1 cellular context compared by ENCODE assay signal in genomic region chr22:22408731-22409696, GRCh38.
A peak's percentile ranks its signal among the peaks of the same experiment; 100 is the strongest.
TF ChIP-seq lines count a peak whose summit lies in the region.

No MANE protein-coding gene starts in this region.

TF ChIP-seq in K562, 482 proteins besides CTCF, POLR2A, EP300 and RAD21 (continued from another document and continues in another):
- TF ChIP-seq TAF9B (IDR thresholded peaks at IDR 0.05; ENCODE audit: partially characterized antibody) (no peak), ETV5 (CRISPR knock-in tag; IDR thresholded peaks at IDR 0.05; ENCODE audit: low read depth) (no peak), ZBTB8A (IDR thresholded peaks at IDR 0.05; ENCODE audit: partially characterized antibody) (no peak), ZNF436 (CRISPR knock-in tag; IDR thresholded peaks at IDR 0.05) (no peak), ERF (CRISPR knock-in tag; IDR thresholded peaks at IDR 0.05) (no peak), MECOM (CRISPR knock-in tag; IDR thresholded peaks at IDR 0.05) (no peak), STAT6 (CRISPR knock-in tag; IDR thresholded peaks at IDR 0.05) (peak; percentile 93; the same call in 1 of the 2 replicates), SPI1 (IDR thresholded peaks at IDR 0.05; ENCODE audit: borderline replicate concordance, low read depth, low read length) (no peak), NKRF (IDR thresholded peaks at IDR 0.05; ENCODE audit: borderline replicate concordance) (no peak), CBX1 (IDR thresholded peaks at IDR 0.05; ENCODE audit: low read depth) (no peak), CXXC5 (CRISPR knock-in tag; IDR thresholded peaks at IDR 0.05) (no peak), TGIF2 (CRISPR knock-in tag; IDR thresholded peaks at IDR 0.05) (no peak), KDM2B (CRISPR knock-in tag; IDR thresholded peaks at IDR 0.05) (0 out of 2 replicates have a peak, but pooled peaks have one; percentile 56), IRF2 (CRISPR knock-in tag; IDR thresholded peaks at IDR 0.05) (no peak; the same call in 1 of the 2 replicates), CBFB (CRISPR knock-in tag; IDR thresholded peaks at IDR 0.05) (0 out of 2 replicates have a peak, but pooled peaks have one; percentile 12), MCM2 (IDR thresholded peaks at IDR 0.05; ENCODE audit: low read depth) (no peak; the same call in 1 of the 2 replicates), ZNF695 (CRISPR knock-in tag; IDR thresholded peaks at IDR 0.05) (no peak), ZNF609 (CRISPR knock-in tag; IDR thresholded peaks at IDR 0.05; ENCODE audit: borderline replicate concordance) (no peak), ZNF830 (CRISPR knock-in tag; IDR thresholded peaks at IDR 0.05) (peak; percentile 72), MEIS2 (IDR thresholded peaks at IDR 0.05; ENCODE audit: partially characterized antibody) (no peak), ZNF41 (CRISPR knock-in tag; conservative IDR thresholded peaks at IDR 0.05) (no peak), PHF8 (IDR thresholded peaks at IDR 0.05; ENCODE audit: borderline replicate concordance, low read length) (no peak; the same call in 1 of the 2 replicates), ZNF165 (CRISPR knock-in tag; IDR thresholded peaks at IDR 0.05; ENCODE audit: borderline replicate concordance) (peak; percentile 60; the same call in 1 of the 2 replicates), BCLAF1 (IDR thresholded peaks at IDR 0.05; ENCODE audit: borderline replicate concordance in 1 of 2, control insufficient read depth in 1 of 2, low read depth in 2 of 2, low read length in 1 of 2) (no peak), ZNF121 (CRISPR knock-in tag; conservative IDR thresholded peaks at IDR 0.05) (no peak)
- TF ChIP-seq, protein P1, sequence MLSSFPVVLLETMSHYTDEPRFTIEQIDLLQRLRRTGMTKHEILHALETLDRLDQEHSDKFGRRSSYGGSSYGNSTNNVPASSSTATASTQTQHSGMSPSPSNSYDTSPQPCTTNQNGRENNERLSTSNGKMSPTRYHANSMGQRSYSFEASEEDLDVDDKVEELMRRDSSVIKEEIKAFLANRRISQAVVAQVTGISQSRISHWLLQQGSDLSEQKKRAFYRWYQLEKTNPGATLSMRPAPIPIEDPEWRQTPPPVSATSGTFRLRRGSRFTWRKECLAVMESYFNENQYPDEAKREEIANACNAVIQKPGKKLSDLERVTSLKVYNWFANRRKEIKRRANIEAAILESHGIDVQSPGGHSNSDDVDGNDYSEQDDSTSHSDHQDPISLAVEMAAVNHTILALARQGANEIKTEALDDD (IDR thresholded peaks at IDR 0.05): no peak
- TF ChIP-seq, protein P2, sequence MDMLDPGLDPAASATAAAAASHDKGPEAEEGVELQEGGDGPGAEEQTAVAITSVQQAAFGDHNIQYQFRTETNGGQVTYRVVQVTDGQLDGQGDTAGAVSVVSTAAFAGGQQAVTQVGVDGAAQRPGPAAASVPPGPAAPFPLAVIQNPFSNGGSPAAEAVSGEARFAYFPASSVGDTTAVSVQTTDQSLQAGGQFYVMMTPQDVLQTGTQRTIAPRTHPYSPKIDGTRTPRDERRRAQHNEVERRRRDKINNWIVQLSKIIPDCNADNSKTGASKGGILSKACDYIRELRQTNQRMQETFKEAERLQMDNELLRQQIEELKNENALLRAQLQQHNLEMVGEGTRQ (CRISPR knock-in tag; IDR thresholded peaks at IDR 0.05): no peak
- TF ChIP-seq, protein P3, sequence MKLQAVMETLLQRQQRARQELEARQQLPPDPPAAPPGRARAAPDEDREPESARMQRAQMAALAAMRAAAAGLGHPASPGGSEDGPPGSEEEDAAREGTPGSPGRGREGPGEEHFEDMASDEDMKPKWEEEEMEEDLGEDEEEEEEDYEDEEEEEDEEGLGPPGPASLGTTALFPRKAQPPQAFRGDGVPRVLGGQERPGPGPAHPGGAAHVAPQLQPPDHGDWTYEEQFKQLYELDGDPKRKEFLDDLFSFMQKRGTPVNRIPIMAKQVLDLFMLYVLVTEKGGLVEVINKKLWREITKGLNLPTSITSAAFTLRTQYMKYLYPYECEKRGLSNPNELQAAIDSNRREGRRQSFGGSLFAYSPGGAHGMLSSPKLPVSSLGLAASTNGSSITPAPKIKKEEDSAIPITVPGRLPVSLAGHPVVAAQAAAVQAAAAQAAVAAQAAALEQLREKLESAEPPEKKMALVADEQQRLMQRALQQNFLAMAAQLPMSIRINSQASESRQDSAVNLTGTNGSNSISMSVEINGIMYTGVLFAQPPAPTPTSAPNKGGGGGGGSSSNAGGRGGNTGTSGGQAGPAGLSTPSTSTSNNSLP (IDR thresholded peaks at IDR 0.05; ENCODE audit: borderline replicate concordance, low read depth, low read length): no peak
- TF ChIP-seq, protein P4, sequence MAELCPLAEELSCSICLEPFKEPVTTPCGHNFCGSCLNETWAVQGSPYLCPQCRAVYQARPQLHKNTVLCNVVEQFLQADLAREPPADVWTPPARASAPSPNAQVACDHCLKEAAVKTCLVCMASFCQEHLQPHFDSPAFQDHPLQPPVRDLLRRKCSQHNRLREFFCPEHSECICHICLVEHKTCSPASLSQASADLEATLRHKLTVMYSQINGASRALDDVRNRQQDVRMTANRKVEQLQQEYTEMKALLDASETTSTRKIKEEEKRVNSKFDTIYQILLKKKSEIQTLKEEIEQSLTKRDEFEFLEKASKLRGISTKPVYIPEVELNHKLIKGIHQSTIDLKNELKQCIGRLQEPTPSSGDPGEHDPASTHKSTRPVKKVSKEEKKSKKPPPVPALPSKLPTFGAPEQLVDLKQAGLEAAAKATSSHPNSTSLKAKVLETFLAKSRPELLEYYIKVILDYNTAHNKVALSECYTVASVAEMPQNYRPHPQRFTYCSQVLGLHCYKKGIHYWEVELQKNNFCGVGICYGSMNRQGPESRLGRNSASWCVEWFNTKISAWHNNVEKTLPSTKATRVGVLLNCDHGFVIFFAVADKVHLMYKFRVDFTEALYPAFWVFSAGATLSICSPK (IDR thresholded peaks at IDR 0.05; ENCODE audit: borderline replicate concordance): no peak
- TF ChIP-seq, protein P5, sequence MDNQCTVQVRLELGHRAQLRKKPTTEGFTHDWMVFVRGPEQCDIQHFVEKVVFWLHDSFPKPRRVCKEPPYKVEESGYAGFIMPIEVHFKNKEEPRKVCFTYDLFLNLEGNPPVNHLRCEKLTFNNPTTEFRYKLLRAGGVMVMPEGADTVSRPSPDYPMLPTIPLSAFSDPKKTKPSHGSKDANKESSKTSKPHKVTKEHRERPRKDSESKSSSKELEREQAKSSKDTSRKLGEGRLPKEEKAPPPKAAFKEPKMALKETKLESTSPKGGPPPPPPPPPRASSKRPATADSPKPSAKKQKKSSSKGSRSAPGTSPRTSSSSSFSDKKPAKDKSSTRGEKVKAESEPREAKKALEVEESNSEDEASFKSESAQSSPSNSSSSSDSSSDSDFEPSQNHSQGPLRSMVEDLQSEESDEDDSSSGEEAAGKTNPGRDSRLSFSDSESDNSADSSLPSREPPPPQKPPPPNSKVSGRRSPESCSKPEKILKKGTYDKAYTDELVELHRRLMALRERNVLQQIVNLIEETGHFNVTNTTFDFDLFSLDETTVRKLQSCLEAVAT (IDR thresholded peaks at IDR 0.05): no peak
- TF ChIP-seq, protein P6, sequence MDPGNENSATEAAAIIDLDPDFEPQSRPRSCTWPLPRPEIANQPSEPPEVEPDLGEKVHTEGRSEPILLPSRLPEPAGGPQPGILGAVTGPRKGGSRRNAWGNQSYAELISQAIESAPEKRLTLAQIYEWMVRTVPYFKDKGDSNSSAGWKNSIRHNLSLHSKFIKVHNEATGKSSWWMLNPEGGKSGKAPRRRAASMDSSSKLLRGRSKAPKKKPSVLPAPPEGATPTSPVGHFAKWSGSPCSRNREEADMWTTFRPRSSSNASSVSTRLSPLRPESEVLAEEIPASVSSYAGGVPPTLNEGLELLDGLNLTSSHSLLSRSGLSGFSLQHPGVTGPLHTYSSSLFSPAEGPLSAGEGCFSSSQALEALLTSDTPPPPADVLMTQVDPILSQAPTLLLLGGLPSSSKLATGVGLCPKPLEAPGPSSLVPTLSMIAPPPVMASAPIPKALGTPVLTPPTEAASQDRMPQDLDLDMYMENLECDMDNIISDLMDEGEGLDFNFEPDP (CRISPR knock-in tag; IDR thresholded peaks at IDR 0.05): no peak; the same call in 1 of the 2 replicates
